In genomic region chr2:26401739-26402541, GRCh38 we compare ENCODE assay signal across 8 cellular contexts. TPM values are rescaled to one million over a fixed set of nuclear protein-coding genes. Genes with fewer than 3 reads are reported as not detected.
DNase-seq lines count a peak whose midpoint lies in the region; ATAC-seq and TF ChIP-seq lines count a peak whose summit lies in the region.

TSS of gene DRC1 (plus strand) at chr2:26401920. CDS start at chr2:26401990, 70 bp downstream.

- POLR2A ChIA-PET in activated CD4-positive, alpha-beta memory T cell treated with anti-CD3 and anti-CD28 coated beads, Interleukin-2, amount 10 ng/mL, durations not matched to agents 7 days and 5 days (lab: Charles Lee): no interaction called here
- POLR2A ChIA-PET in CD4-positive, alpha-beta T cell (lab: Charles Lee): no interaction called here

- H4K20me1 ChIP-seq in Karpas-422 (ENCODE audit: insufficient read depth, low read depth, low read length): no peaks in the 10 kb centered on the region

- no peak within 1 kb of the TSS for H3K4me3 Mint-ChIP-seq in activated CD4-positive, alpha-beta memory T cell treated with anti-CD3 and anti-CD28 coated beads, Interleukin-2, amount 10 ng/mL, durations not matched to agents 7 days and 5 days
- H3K4me3 Mint-ChIP-seq in neural crest cell: peak within 1 kb of the TSS; percentile 70
- H3K4me3 Mint-ChIP-seq in CD4-positive, alpha-beta T cell: no peak within 1 kb of the TSS

- intact Hi-C loops in CD4-positive, alpha-beta T cell (cut with DNase I, micrococcal nuclease): no loop called here

- no peaks in the 10 kb centered on the region for H3K36me3 ChIP-seq in Karpas-422 (ENCODE audit: insufficient read depth, low read length)

- TF ChIP-seq CTCF in foreskin keratinocyte (conservative IDR thresholded peaks at IDR 0.05) (peak; percentile 4), neural crest cell (conservative IDR thresholded peaks at IDR 0.05) (no peak)
- TF ChIP-seq CTCF in CD4-positive, alpha-beta T cell (IDR thresholded peaks at IDR 0.05): no peak

- H3K79me2 ChIP-seq in Karpas-422 (ENCODE audit: low read length): no peaks in the 10 kb centered on the region

- H3K9ac ChIP-seq in Karpas-422 (ENCODE audit: low read length): no peak within 1 kb of the TSS

- no peak within 1 kb of the TSS for H3K27ac Mint-ChIP-seq in activated CD4-positive, alpha-beta memory T cell treated with anti-CD3 and anti-CD28 coated beads, Interleukin-2, amount 10 ng/mL, durations not matched to agents 7 days and 5 days
- peak within 1 kb of the TSS; percentile 50 for H3K27ac Mint-ChIP-seq in neural crest cell (ENCODE audit: unreplicated experiment)
- H3K27ac Mint-ChIP-seq in CD4-positive, alpha-beta T cell: no peak within 1 kb of the TSS

- H3K4me2 ChIP-seq in Karpas-422 (ENCODE audit: low read depth, low read length, poor library complexity, severe bottlenecking): no peak within 1 kb of the TSS

- H3K27me3 Mint-ChIP-seq in activated CD4-positive, alpha-beta memory T cell treated with anti-CD3 and anti-CD28 coated beads, Interleukin-2, amount 10 ng/mL, durations not matched to agents 7 days and 5 days: peaks cover 7% of the 10 kb centered on the region
- H3K27me3 Mint-ChIP-seq in neural crest cell (ENCODE audit: low read depth): no peaks in the 10 kb centered on the region
- H3K27me3 Mint-ChIP-seq in CD4-positive, alpha-beta T cell: peaks cover 23% of the 10 kb centered on the region

- H3K4me3 ChIP-seq in Karpas-422 (ENCODE audit: low read length): no peak within 1 kb of the TSS

- H3K4me1 ChIP-seq in Karpas-422 (ENCODE audit: low read length) (no peaks in the 10 kb centered on the region), foreskin keratinocyte (no peaks in the 10 kb centered on the region)

- H3K27ac ChIP-seq in Karpas-422 (ENCODE audit: low read length) (no peak within 1 kb of the TSS), foreskin keratinocyte (no peak within 1 kb of the TSS)
- no peak within 1 kb of the TSS for H3K27ac ChIP-seq in CD4-positive, alpha-beta T cell (ENCODE audit: low read depth, low read length)

- peak; percentile 88 for ATAC-seq in foreskin keratinocyte
- ATAC-seq in CD4-positive, alpha-beta T cell (ENCODE audit: poor library complexity): no peak

- H3K9me2 ChIP-seq in Karpas-422 (replicated peaks; ENCODE audit: insufficient read depth, low read length): no peaks in the 10 kb centered on the region

- H3K36me3 Mint-ChIP-seq in activated CD4-positive, alpha-beta memory T cell treated with anti-CD3 and anti-CD28 coated beads, Interleukin-2, amount 10 ng/mL, durations not matched to agents 7 days and 5 days (ENCODE audit: low read depth): peaks cover 1% of the 10 kb centered on the region
- no peaks in the 10 kb centered on the region for H3K36me3 Mint-ChIP-seq in neural crest cell (ENCODE audit: low read depth)
- no peaks in the 10 kb centered on the region for H3K36me3 Mint-ChIP-seq in CD4-positive, alpha-beta T cell (ENCODE audit: low read depth)

- in situ Hi-C loops in KBM-7 (cut with MboI; ENCODE audit: low pct_unique_long_range_greater_than_20kb, low sequenced_read_pairs): no loop called here

- peak; percentile 12 for DNase-seq in DMS 273 treated with DMSO at 0.1 percent for 48 hours (lab: John Stamatoyannopoulos, UW)
- DNase-seq in Karpas-422: peak; percentile 31
- DNase-seq in activated CD4-positive, alpha-beta memory T cell treated with anti-CD3 and anti-CD28 coated beads, Interleukin-2, amount 10 ng/mL, durations not matched to agents 7 days and 5 days: peak; percentile 51
- DNase-seq in foreskin keratinocyte: peak in 1 of 2 donors; percentile 52
- peak; percentile 89 for DNase-seq in neural crest cell (ENCODE audit: low read depth, low spot score)
- no peak for DNase-seq in CD4-positive, alpha-beta T cell
- DNase-seq in SIG-M5 treated with dmso at 0.1 percent for 504 hours (lab: John Stamatoyannopoulos, UW; ENCODE audit: unreplicated experiment): no peak
- DNase-seq in KBM-7: no peak

- no peaks in the 10 kb centered on the region for H3K9me3 ChIP-seq in Karpas-422 (ENCODE audit: low read length)
- H3K9me3 ChIP-seq in CD4-positive, alpha-beta T cell (ENCODE audit: control insufficient read depth, low read length): no peaks in the 10 kb centered on the region

- H3K27me3 ChIP-seq in Karpas-422 (ENCODE audit: low read length) (no peaks in the 10 kb centered on the region), foreskin keratinocyte (no peaks in the 10 kb centered on the region)
- peaks cover 8% of the 10 kb centered on the region for H3K27me3 ChIP-seq in CD4-positive, alpha-beta T cell (ENCODE audit: control insufficient read depth, insufficient read depth, low read length)

- no peak within 1 kb of the TSS for H2AFZ ChIP-seq in Karpas-422 (ENCODE audit: low read length)

- H3K4me1 Mint-ChIP-seq in activated CD4-positive, alpha-beta memory T cell treated with anti-CD3 and anti-CD28 coated beads, Interleukin-2, amount 10 ng/mL, durations not matched to agents 7 days and 5 days: peaks cover 9% of the 10 kb centered on the region
- H3K4me1 Mint-ChIP-seq in neural crest cell: peaks cover 9% of the 10 kb centered on the region
- H3K4me1 Mint-ChIP-seq in CD4-positive, alpha-beta T cell (ENCODE audit: low read depth): peaks cover 5% of the 10 kb centered on the region

- H3K9me3 Mint-ChIP-seq in activated CD4-positive, alpha-beta memory T cell treated with anti-CD3 and anti-CD28 coated beads, Interleukin-2, amount 10 ng/mL, durations not matched to agents 7 days and 5 days: no peaks in the 10 kb centered on the region
- no peaks in the 10 kb centered on the region for H3K9me3 Mint-ChIP-seq in neural crest cell
- no peaks in the 10 kb centered on the region for H3K9me3 Mint-ChIP-seq in CD4-positive, alpha-beta T cell

- CTCF ChIA-PET in activated CD4-positive, alpha-beta memory T cell treated with anti-CD3 and anti-CD28 coated beads, Interleukin-2, amount 10 ng/mL, durations not matched to agents 7 days and 5 days (lab: Charles Lee): interaction anchor here (0.8 kb wide), 1 partner anchor 12 kb away, joined by 4 read pairs; no protein-coding TSS in a partner anchor
- CTCF ChIA-PET in CD4-positive, alpha-beta T cell (lab: Charles Lee): no interaction called here

RNA-seq across cellular contexts. Expression of gene DRC1, which starts in this region (rescaled TPM):
- total RNA-seq in Karpas-422 (2014; rRNA removed; shearing (Covaris generic); ENCODE audit: low replicate concordance): not detected in 2 replicates
- total RNA-seq in activated CD4-positive, alpha-beta memory T cell treated with anti-CD3 and anti-CD28 coated beads, Interleukin-2, amount 10 ng/mL, durations not matched to agents 7 days and 5 days: not detected
- total RNA-seq in foreskin keratinocyte (not detected in 2 replicates), neural crest cell (0.30 and 0.45 TPM in 2 replicates)
- not detected in 2 replicates for polyA plus RNA-seq in foreskin keratinocyte
- total RNA-seq in CD4-positive, alpha-beta T cell: not detected

Comparison
In these comparisons a context has a peak if more than half of its experiments do, and no peak if none do; other contexts are left out.
1. Peak in DNase-seq in Karpas-422; RNA of the gene not detected or under 1 TPM.
2. Peak in DNase-seq in activated CD4-positive, alpha-beta memory T cell treated with anti-CD3 and anti-CD28 coated beads, Interleukin-2, amount 10 ng/mL, durations not matched to agents 7 days and 5 days; RNA of the gene not detected or under 1 TPM.
3. Peak in ATAC-seq in foreskin keratinocyte; RNA of the gene not detected or under 1 TPM.
4. Peak in DNase-seq in neural crest cell; RNA of the gene not detected or under 1 TPM.